ENCODE assay signal across 10 cellular contexts in the genomic region with DNA sequence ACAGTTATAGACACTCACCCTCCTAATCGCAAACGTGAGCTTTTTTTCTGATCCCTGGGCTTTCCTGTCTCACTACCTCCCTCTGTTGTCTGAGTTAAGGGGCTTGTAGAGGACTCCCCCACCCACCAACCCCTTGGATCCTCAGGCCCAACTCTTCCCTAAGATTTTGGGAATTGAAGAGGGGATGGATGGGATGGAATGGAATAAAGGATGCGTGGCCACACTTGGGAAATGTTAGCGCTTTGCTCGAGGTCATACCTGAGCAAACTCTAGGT. TPM values are rescaled to one million over a fixed set of nuclear protein-coding genes. Genes with fewer than 3 reads are reported as not detected.
DNase-seq lines count a peak whose midpoint lies in the region; ATAC-seq lines count a peak whose summit lies in the region.
"Had no signal": no experiment of that assay in that cellular context is flagged by ENCODE, and none has a peak within 500 bp of the region (broad histone marks: within the 10 kb centered on the region; RNA-seq: fewer than 3 reads in every experiment).

No MANE protein-coding gene starts in this region.

- H3K27me3 Mint-ChIP-seq in activated naive CD8-positive, alpha-beta T cell = no peaks in the 10 kb centered on the region
- H3K27me3 Mint-ChIP-seq in naive B cell = no peaks in the 10 kb centered on the region

- H3K9ac ChIP-seq in HUES48 (ENCODE audit: low read depth, low read length) = no peak overlapping the region

- DNase-seq in COR-L47 (lab: John Stamatoyannopoulos, UW) (peak; percentile 25), naive B cell (peak; percentile 13), aorta (no peak)
- DNase-seq in central memory CD4-positive, alpha-beta T cell = no peak
- DNase-seq: left cardiac atrium had no signal

- H3K9me3 Mint-ChIP-seq in activated naive CD8-positive, alpha-beta T cell (ENCODE audit: low read depth) = no peaks in the 10 kb centered on the region
- H3K9me3 Mint-ChIP-seq in naive B cell = no peaks in the 10 kb centered on the region

- H3K36me3 Mint-ChIP-seq in activated naive CD8-positive, alpha-beta T cell = no peaks in the 10 kb centered on the region
- H3K36me3 Mint-ChIP-seq in naive B cell = no peaks in the 10 kb centered on the region

- intact Hi-C loops in aorta (cut with DNase I) = no loop called here

- peaks cover 41% of the 10 kb centered on the region for H3K4me1 Mint-ChIP-seq in activated naive CD8-positive, alpha-beta T cell (ENCODE audit: low read depth)
- peaks cover 22 to 32% (median 27%) of the 10 kb centered on the region in 3 donors for H3K4me1 Mint-ChIP-seq in naive B cell

- H3K9me3 ChIP-seq in HUES48 (ENCODE audit: control insufficient read depth, insufficient read depth, low read length) (no peaks in the 10 kb centered on the region), aorta (ENCODE audit: control insufficient read depth, low read length) (no peaks in the 10 kb centered on the region)
- H3K9me3 ChIP-seq: body of pancreas had no signal

- peaks cover 22% of the 10 kb centered on the region; the same call in 1 of the 2 replicates for H3K4me1 ChIP-seq in HUES48 (ENCODE audit: control insufficient read depth, insufficient read depth, low read length)
- no peaks in the 10 kb centered on the region for H3K4me1 ChIP-seq in aorta (ENCODE audit: control insufficient read depth in 1 of 2, insufficient read depth in 2 of 2, low read length in 2 of 2)

- WGBS in aorta, 2 donors = 24 to 34% methylated on average over 5 of the region's 5 CpGs

- H3K36me3 ChIP-seq in HUES48 (ENCODE audit: control insufficient read depth, insufficient read depth, low read length) (no peaks in the 10 kb centered on the region), aorta (ENCODE audit: control insufficient read depth in 1 of 2, insufficient read depth in 2 of 2, low read length in 1 of 2) (no peaks in the 10 kb centered on the region)

- H3K27ac ChIP-seq in HUES48 (ENCODE audit: low read depth, low read length) (no peak overlapping the region), aorta (ENCODE audit: low read depth in 1 of 2, low read length in 2 of 2) (no peak overlapping the region)

- peak overlapping the region; percentile 92 for H3K4me3 Mint-ChIP-seq in activated naive CD8-positive, alpha-beta T cell
- H3K4me3 Mint-ChIP-seq in naive B cell = peak overlapping the region; percentile 91 to 96 (median 94)

- peak overlapping the region; percentile 46 for H3K27ac Mint-ChIP-seq in activated naive CD8-positive, alpha-beta T cell
- H3K27ac Mint-ChIP-seq in naive B cell = peak overlapping the region; percentile 59 to 91 (median 78)

- H3K27me3 ChIP-seq in HUES48 (ENCODE audit: control insufficient read depth, insufficient read depth, low read length) (peaks cover 22% of the 10 kb centered on the region), aorta (ENCODE audit: control insufficient read depth in 1 of 2, insufficient read depth in 2 of 2, low read length in 1 of 2) (no peaks in the 10 kb centered on the region)
- H3K27me3 ChIP-seq: body of pancreas had no signal

- peak overlapping the region; percentile 87 for H3K4me3 ChIP-seq in HUES48 (ENCODE audit: low read depth, low read length)
- H3K4me3 ChIP-seq in aorta (ENCODE audit: low read length in 2 of 2) = no peak overlapping the region

- ATAC-seq in naive B cell (ENCODE audit: low read depth in 2 of 2) (no peak), aorta (ENCODE audit: low FRiP score) (no peak), GM21786 (IDR thresholded peaks at IDR 0.05; ENCODE audit: unreplicated experiment) (no peak), HG03025 (IDR thresholded peaks at IDR 0.05; ENCODE audit: low FRiP score, unreplicated experiment) (no peak)
- ATAC-seq: body of pancreas had no signal

RNA-seq across cellular contexts. Expression of a gene that starts 1.5 kb away (rescaled TPM):
- polyA plus RNA-seq in naive B cell (ENCODE audit: low read depth in 6 of 6) (10 to 100 TPM in 5 of 6 donors, 1 to 10 TPM in 1; 8.7 to 18.2 (median 13.1) TPM), aorta (not detected)
- 1 to 10 TPM; 1.6 to 5.4 TPM for total RNA-seq in aorta

Comparison
In these comparisons a context has a peak if more than half of its experiments do, and no peak if none do; other contexts are left out.
1. DNase-seq: peak in COR-L47 (single experiment) and naive B cell (single experiment); none in aorta (0 of 2) and central memory CD4-positive, alpha-beta T cell (single experiment).
2. RNA of a gene that starts 1.5 kb away (polyA plus RNA-seq): 8.7 to 18.2 TPM in naive B cell; not detected in aorta; every median in the first group is over 4 times any median in the second.